Comparison of ENCODE assay signal across 20 cellular contexts in the genomic region with DNA sequence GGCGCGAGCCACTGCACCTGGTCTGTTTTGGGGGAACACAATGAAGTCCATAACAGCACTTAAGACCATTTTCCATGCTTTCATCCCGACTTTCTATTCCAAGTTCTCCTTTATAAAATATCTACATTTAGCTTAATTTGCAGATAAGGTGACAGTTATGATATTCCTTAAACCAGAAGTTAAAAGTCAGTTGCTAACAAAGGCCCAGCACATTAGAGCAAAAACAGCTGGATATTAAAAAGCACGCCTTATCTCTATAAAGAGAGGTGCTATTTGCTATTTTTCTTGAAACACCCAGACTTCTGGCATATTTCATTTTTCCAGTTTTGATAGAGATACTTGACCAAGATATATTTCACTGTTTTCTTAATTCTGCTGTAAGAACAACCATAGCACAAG. TPM values are rescaled to one million over a fixed set of nuclear protein-coding genes. Genes with fewer than 3 reads are reported as not detected.
DNase-seq lines count a peak whose midpoint lies in the region; ATAC-seq, FAIRE-seq and TF ChIP-seq lines count a peak whose summit lies in the region.
"Had no signal": no experiment of that assay in that cellular context is flagged by ENCODE, and none has a peak within 500 bp of the region (broad histone marks: within the 10 kb centered on the region; RNA-seq: fewer than 3 reads in every experiment).

No MANE protein-coding gene starts in this region.

- H3K4me1 Mint-ChIP-seq in Caco-2 (ENCODE audit: low read depth, unreplicated experiment): peaks cover 25% of the 10 kb centered on the region

- no peaks in the 10 kb centered on the region for H3K27me3 ChIP-seq in Caco-2 (replicated peaks; ENCODE audit: control insufficient read depth, insufficient read depth, low read length)
- no peaks in the 10 kb centered on the region for H3K27me3 ChIP-seq in HL-60 (ENCODE audit: insufficient read depth, poor library complexity, severe bottlenecking)
- H3K27me3 ChIP-seq in mesendoderm (ENCODE audit: insufficient read depth, low read length, poor library complexity): no peaks in the 10 kb centered on the region

- H3K4me3 ChIP-seq in Caco-2 (ENCODE audit: low read depth, low read length) (no peak overlapping the region), HL-60 (replicated peaks; ENCODE audit: insufficient read depth, low read length) (peak overlapping the region; percentile 51; the same call in 1 of the 2 replicates), SK-N-MC (peak overlapping the region; percentile 98), mesendoderm (ENCODE audit: low read length) (no peak overlapping the region)

- BruUV-seq in Caco-2 (replicated peaks; lab: Mats Ljungman, UMichigan): no TSS peak

- peaks cover 23% of the 10 kb centered on the region for H3K36me3 Mint-ChIP-seq in Caco-2 (ENCODE audit: insufficient read depth, unreplicated experiment)

- H3K9ac ChIP-seq in SK-N-MC (ENCODE audit: insufficient read length) (peak overlapping the region; percentile 97), mesendoderm (ENCODE audit: low read length) (no peak overlapping the region)

- H4K5ac ChIP-seq in mesendoderm (ENCODE audit: low read length): no peak overlapping the region

- H3K9me3 ChIP-seq in Caco-2: no peaks in the 10 kb centered on the region
- no peaks in the 10 kb centered on the region for H3K9me3 ChIP-seq in SK-N-MC (ENCODE audit: low read depth, low read length)
- H3K9me3 ChIP-seq: esophagus muscularis mucosa, sigmoid colon, transverse colon had no signal

- H2AK5ac ChIP-seq in mesendoderm (ENCODE audit: low read length): no peak overlapping the region

- H3K4me2 ChIP-seq in mesendoderm (ENCODE audit: low read length): no peak overlapping the region

- no peak overlapping the region for H3K18ac ChIP-seq in mesendoderm (ENCODE audit: low read length)

- H3K4ac ChIP-seq in mesendoderm (ENCODE audit: low read depth, low read length): no peak overlapping the region

- no peak for FAIRE-seq in GM19239 (lab: Jason Lieb, UNC)

- no peak overlapping the region for H2BK120ac ChIP-seq in mesendoderm (ENCODE audit: low read depth, low read length)

- no peak overlapping the region for H2BK15ac ChIP-seq in mesendoderm (replicated peaks; ENCODE audit: low read depth)

- H3K4me3 Mint-ChIP-seq in Caco-2 (ENCODE audit: unreplicated experiment): peak overlapping the region; percentile 46

- no peaks in the 10 kb centered on the region for H3K9me3 Mint-ChIP-seq in Caco-2 (ENCODE audit: unreplicated experiment)

- H3K23ac ChIP-seq in mesendoderm (ENCODE audit: low read length): no peak overlapping the region

- no peaks in the 10 kb centered on the region for H3K79me1 ChIP-seq in mesendoderm (ENCODE audit: low read length)

- WGBS in mesendoderm (ENCODE audit: extremely low coverage, insufficient coverage, low lambda C conversion rate): no CpG with 5 or more reads among the region's 4 CpGs

- H3K56ac ChIP-seq in mesendoderm (ENCODE audit: low read length): peak overlapping the region; percentile 2

- DNase-seq in Caco-2: no peak
- DNase-seq in HL-60 (ENCODE audit: low read depth in 1 of 2, low spot score in 1 of 2): no peak
- DNase-seq in SK-N-MC (ENCODE audit: low read depth, low spot score): no peak
- DNase-seq in mesendoderm: no peak
- no peak for DNase-seq in superior temporal gyrus (ENCODE audit: extremely low spot score)
- no peak for DNase-seq in cortex of kidney (lab: John Stamatoyannopoulos, UW)
- no peak for DNase-seq in GM19239 (ENCODE audit: insufficient read length, low spot score)
- DNase-seq: HCEC 1CT; head of caudate nucleus; kidney glomerular epithelial cell; NCI-H1417; NCI-H446; occipital lobe; sigmoid colon; stimulated activated CD4-positive, alpha-beta T cell treated with anti-CD3 and anti-CD28 coated beads, Interleukin-4, amount 100 ng/mL, for 4 hours; transverse colon had no signal

- H4K8ac ChIP-seq in mesendoderm (ENCODE audit: low read depth, low read length): no peak overlapping the region

- POLR2A ChIA-PET in Caco-2 (lab: Charles Lee): interaction anchor here (1.1 to 9.5 kb wide), 4 partner anchors 29 to 750 kb away, joined by 3 to 620 read pairs (median 196); a partner anchor contains a TSS

- no peaks in the 10 kb centered on the region for H3K36me3 ChIP-seq in Caco-2 (ENCODE audit: control insufficient read depth, insufficient read depth, low read length)
- no peaks in the 10 kb centered on the region for H3K36me3 ChIP-seq in SK-N-MC (ENCODE audit: insufficient read depth, low read length)
- H3K36me3 ChIP-seq in mesendoderm (ENCODE audit: control insufficient read depth, insufficient read depth, low read length): no peaks in the 10 kb centered on the region
- H3K36me3 ChIP-seq: esophagus muscularis mucosa, sigmoid colon, transverse colon had no signal

- no peak overlapping the region for H2BK5ac ChIP-seq in mesendoderm (ENCODE audit: low read length)

- no peak for TF ChIP-seq CTCF in Caco-2 (IDR thresholded peaks at IDR 0.05; ENCODE audit: insufficient read depth in 1 of 2, low read depth in 1 of 2, low read length in 1 of 2, severe bottlenecking in 1 of 2, unreplicated experiment in 1 of 2)
- TF ChIP-seq CTCF in HL-60 (IDR thresholded peaks at IDR 0.05; ENCODE audit: insufficient read depth, low read length): no peak

- H3K27me3 Mint-ChIP-seq in Caco-2 (ENCODE audit: insufficient read depth, unreplicated experiment): peaks cover 10% of the 10 kb centered on the region

- ATAC-seq in HG03108 (IDR thresholded peaks at IDR 0.05; ENCODE audit: unreplicated experiment): no peak

- H3K27ac ChIP-seq in HL-60 (replicated peaks) (peak overlapping the region; percentile 99), SK-N-MC (peak overlapping the region; percentile 98), mesendoderm (ENCODE audit: low read depth, low read length) (no peak overlapping the region)

- H3K4me1 ChIP-seq in Caco-2 (peaks cover 25% of the 10 kb centered on the region), mesendoderm (ENCODE audit: control insufficient read depth, low read depth, low read length) (no peaks in the 10 kb centered on the region)

- CTCF ChIA-PET in Caco-2 (lab: Charles Lee): interaction anchor here (1.7 kb wide), 2 partner anchors 29 to 89 kb away, joined by 4 to 7 read pairs; a partner anchor contains a TSS

- intact Hi-C loops in Caco-2 (cut with micrococcal nuclease; ENCODE audit: unreplicated experiment): loop anchor here (10.0 kb wide), 2 partner anchors 422 to 968 kb away; a partner anchor contains a TSS

- H3K27ac Mint-ChIP-seq in Caco-2 (ENCODE audit: unreplicated experiment): no peak overlapping the region

- H3K79me2 ChIP-seq in mesendoderm (ENCODE audit: control insufficient read depth, insufficient read depth, low read length): peaks cover 5% of the 10 kb centered on the region

RNA-seq across cellular contexts. Expression of a gene that starts 15.8 kb away (rescaled TPM):
- total RNA-seq in Caco-2 (2022): not detected in 2 replicates
- not detected for polyA plus RNA-seq in mesendoderm (2013, experiment 1 of 2)
- polyA plus RNA-seq in mesendoderm (2013, experiment 2 of 2): not detected
- total RNA-seq: activated CD8-positive, alpha-beta memory T cell treated with anti-CD3 and anti-CD28 coated beads for 36 hours; dermis microvascular lymphatic vessel endothelial cell; esophagus muscularis mucosa; occipital lobe; sigmoid colon; transverse colon had no signal
- polyA plus RNA-seq: sigmoid colon had no signal

Comparison
In these comparisons a context has a peak if more than half of its experiments do, and no peak if none do; other contexts are left out.
1. H3K4me3 ChIP-seq: peak in HL-60 (single experiment) and SK-N-MC (single experiment); none in Caco-2 (single experiment) and mesendoderm (single experiment).